In genomic region chr2:198113316-198113715, GRCh38 we compare ENCODE assay signal across 13 cellular contexts.
A peak's percentile ranks its signal among the peaks of the same experiment; 100 is the strongest.
DNase-seq lines count a peak whose midpoint lies in the region; ATAC-seq and TF ChIP-seq lines count a peak whose summit lies in the region.
"Had no signal": no experiment of that assay in that cellular context is flagged by ENCODE, and none has a peak within 500 bp of the region (broad histone marks: within the 10 kb centered on the region; RNA-seq: fewer than 3 reads in every experiment).

No MANE protein-coding gene starts in this region.

- H3K4me3 Mint-ChIP-seq in nephron progenitor cell, result no peak overlapping the region
- H3K4me3 Mint-ChIP-seq in activated T-cell treated with anti-CD3 and anti-CD28 coated beads, Interleukin-2, amount 50 U/mL, for 72 hours, result no peak overlapping the region
- H3K4me3 Mint-ChIP-seq: CD4-positive, CD25-positive, alpha-beta regulatory T cell; H9 had no signal

- no peaks in the 10 kb centered on the region for H3K36me3 ChIP-seq in left ventricle myocardium inferior
- H3K36me3 ChIP-seq in colonic mucosa, result no peaks in the 10 kb centered on the region
- H3K36me3 ChIP-seq: BLaER1 treated with 17β-estradiol and CSF1 and Interleukin-3, amounts not matched to agents 10 nM and 100 nM had no signal

- TF ChIP-seq CTCF in fibroblast of the aortic adventitia (IDR thresholded peaks at IDR 0.05; ENCODE audit: insufficient read depth, low read length), result no peak
- no peak for TF ChIP-seq CTCF in left ventricle myocardium inferior (IDR thresholded peaks at IDR 0.05; ENCODE audit: borderline replicate concordance)
- no peak for TF ChIP-seq CTCF in nephron progenitor cell (IDR thresholded peaks at IDR 0.05)
- TF ChIP-seq CTCF in colonic mucosa (IDR thresholded peaks at IDR 0.05), result no peak

- H3K4me3 ChIP-seq in fibroblast of the aortic adventitia (ENCODE audit: low read depth, low read length), result no peak overlapping the region
- no peak overlapping the region for H3K4me3 ChIP-seq in left ventricle myocardium inferior
- H3K4me3 ChIP-seq in colonic mucosa, result no peak overlapping the region
- H3K4me3 ChIP-seq: BLaER1 treated with 17β-estradiol and CSF1 and Interleukin-3, amounts not matched to agents 10 nM and 100 nM had no signal

- H3K27me3 Mint-ChIP-seq in nephron progenitor cell (ENCODE audit: low read depth, poor library complexity), result no peaks in the 10 kb centered on the region
- H3K27me3 Mint-ChIP-seq in activated T-cell treated with anti-CD3 and anti-CD28 coated beads, Interleukin-2, amount 50 U/mL, for 72 hours (ENCODE audit: low read depth), result no peaks in the 10 kb centered on the region
- H3K27me3 Mint-ChIP-seq: CD4-positive, CD25-positive, alpha-beta regulatory T cell had no signal

- H3K27me3 ChIP-seq in left ventricle myocardium inferior (ENCODE audit: low read depth) (no peaks in the 10 kb centered on the region), colonic mucosa (no peaks in the 10 kb centered on the region)
- H3K27me3 ChIP-seq: BLaER1 treated with 17β-estradiol and CSF1 and Interleukin-3, amounts not matched to agents 10 nM and 100 nM had no signal

- ATAC-seq in activated T-cell treated with anti-CD3 and anti-CD28 coated beads, Interleukin-2, amount 50 U/mL, for 72 hours (replicated peaks in 1 of 2), result no peak

- no peaks in the 10 kb centered on the region for H3K9me3 Mint-ChIP-seq in nephron progenitor cell
- no peaks in the 10 kb centered on the region for H3K9me3 Mint-ChIP-seq in activated T-cell treated with anti-CD3 and anti-CD28 coated beads, Interleukin-2, amount 50 U/mL, for 72 hours
- H3K9me3 Mint-ChIP-seq: CD4-positive, CD25-positive, alpha-beta regulatory T cell; H9 had no signal

- intact Hi-C loops in left ventricle myocardium inferior (cut with micrococcal nuclease) (no loop called here), colonic mucosa (cut with DNase I) (no loop called here)

- H3K9me3 ChIP-seq in left ventricle myocardium inferior (replicated peaks), result no peaks in the 10 kb centered on the region
- no peaks in the 10 kb centered on the region for H3K9me3 ChIP-seq in colonic mucosa
- H3K9me3 ChIP-seq: BLaER1 treated with 17β-estradiol and CSF1 and Interleukin-3, amounts not matched to agents 10 nM and 100 nM had no signal

- DNase-seq in AG20443 (ENCODE audit: low spot score) (peak; percentile 17), fibroblast of the aortic adventitia (ENCODE audit: low read depth) (peak; percentile 48), left ventricle myocardium inferior (no peak), nephron progenitor cell (no peak), colonic mucosa (no peak), NCI-H187 treated with DMSO at 0.1 percent for 48 hours (lab: John Stamatoyannopoulos, UW) (no peak), NCI-H524 (lab: John Stamatoyannopoulos, UW) (no peak)
- DNase-seq in activated T-cell treated with anti-CD3 and anti-CD28 coated beads, Interleukin-2, amount 50 U/mL, for 72 hours, result no peak
- DNase-seq: 8988T; CD4-positive, CD25-positive, alpha-beta regulatory T cell; GOT3; H9 had no signal

- H3K4me1 ChIP-seq in left ventricle myocardium inferior (peaks cover 86% of the 10 kb centered on the region), colonic mucosa (no peaks in the 10 kb centered on the region)

- no peaks in the 10 kb centered on the region for H3K4me1 Mint-ChIP-seq in nephron progenitor cell
- peaks cover 9% of the 10 kb centered on the region for H3K4me1 Mint-ChIP-seq in activated T-cell treated with anti-CD3 and anti-CD28 coated beads, Interleukin-2, amount 50 U/mL, for 72 hours (ENCODE audit: low read depth)

- H3K9ac ChIP-seq in colonic mucosa (ENCODE audit: low read depth in 2 of 2, low read length in 2 of 2), result no peak overlapping the region
- H3K9ac ChIP-seq: BLaER1 treated with 17β-estradiol and CSF1 and Interleukin-3, amounts not matched to agents 10 nM and 100 nM had no signal

- peak overlapping the region; percentile 40 for H3K27ac Mint-ChIP-seq in nephron progenitor cell
- H3K27ac Mint-ChIP-seq in activated T-cell treated with anti-CD3 and anti-CD28 coated beads, Interleukin-2, amount 50 U/mL, for 72 hours, result no peak overlapping the region
- H3K27ac Mint-ChIP-seq: CD4-positive, CD25-positive, alpha-beta regulatory T cell; H9 had no signal

- H3K36me3 Mint-ChIP-seq in nephron progenitor cell (ENCODE audit: low read depth), result no peaks in the 10 kb centered on the region
- H3K36me3 Mint-ChIP-seq in activated T-cell treated with anti-CD3 and anti-CD28 coated beads, Interleukin-2, amount 50 U/mL, for 72 hours (ENCODE audit: insufficient read depth in 2 of 2), result no peaks in the 10 kb centered on the region

- H3K27ac ChIP-seq in left ventricle myocardium inferior (replicated peaks) (peak overlapping the region; percentile 65), colonic mucosa (no peak overlapping the region)
- H3K27ac ChIP-seq: BLaER1 treated with 17β-estradiol and CSF1 and Interleukin-3, amounts not matched to agents 10 nM and 100 nM had no signal

Comparison
In these comparisons a context has a peak if more than half of its experiments do, and no peak if none do; other contexts are left out.
1. DNase-seq: peak in AG20443 (single experiment) and fibroblast of the aortic adventitia (single experiment); none in left ventricle myocardium inferior (single experiment), nephron progenitor cell (single experiment), activated T-cell treated with anti-CD3 and anti-CD28 coated beads, Interleukin-2, amount 50 U/mL, for 72 hours (0 of 2), colonic mucosa (single experiment), NCI-H187 treated with DMSO at 0.1 percent for 48 hours (single experiment) and NCI-H524 (0 of 2).